17 cellular contexts compared by ENCODE assay signal in genomic region chr1:156238248-156238647, GRCh38. TPM values are rescaled to one million over a fixed set of nuclear protein-coding genes. Genes with fewer than 3 reads are reported as not detected.
DNase-seq lines count a peak whose midpoint lies in the region; ATAC-seq and TF ChIP-seq lines count a peak whose summit lies in the region.
"Had no signal": no experiment of that assay in that cellular context is flagged by ENCODE, and none has a peak within 500 bp of the region (broad histone marks: within the 10 kb centered on the region; RNA-seq: fewer than 3 reads in every experiment).

No MANE protein-coding gene starts in this region.

- no peak overlapping the region for H3K4me3 ChIP-seq in CD4-positive, alpha-beta memory T cell (ENCODE audit: low read length in 2 of 2)
- H3K4me3 ChIP-seq: GM12878, GM23338, HAP-1 had no signal

- peak overlapping the region; percentile 7 to 86 for H3K27ac Mint-ChIP-seq in activated naive CD4-positive, alpha-beta T cell treated with anti-CD3 and anti-CD28 coated beads, Interleukin-2, amount 50 U/mL, for 72 hours
- H3K27ac Mint-ChIP-seq in activated naive CD4-positive, alpha-beta T cell treated with anti-CD3 and anti-CD28 coated beads, Interleukin-2, amount 10 ng/mL, durations not matched to agents 7 days and 5 days, result no peak overlapping the region
- H3K27ac Mint-ChIP-seq in activated naive CD8-positive, alpha-beta T cell treated with anti-CD3 and anti-CD28 coated beads, Interleukin-2, amount 50 U/mL, for 24 hours, result peak overlapping the region; percentile 56
- peak overlapping the region in 2 of 7 donors; percentile 53 to 57 for H3K27ac Mint-ChIP-seq in CD4-positive, alpha-beta memory T cell
- H3K27ac Mint-ChIP-seq: CD8-positive, alpha-beta T cell; GM23338; HFFc6 had no signal

- peaks cover 9 to 28% of the 10 kb centered on the region in 2 donors for H3K36me3 Mint-ChIP-seq in activated naive CD4-positive, alpha-beta T cell treated with anti-CD3 and anti-CD28 coated beads, Interleukin-2, amount 50 U/mL, for 72 hours
- peaks cover 25% of the 10 kb centered on the region for H3K36me3 Mint-ChIP-seq in activated naive CD4-positive, alpha-beta T cell treated with anti-CD3 and anti-CD28 coated beads, Interleukin-2, amount 10 ng/mL, durations not matched to agents 7 days and 5 days
- peaks cover 40% of the 10 kb centered on the region for H3K36me3 Mint-ChIP-seq in activated naive CD8-positive, alpha-beta T cell treated with anti-CD3 and anti-CD28 coated beads, Interleukin-2, amount 50 U/mL, for 24 hours (ENCODE audit: low read depth)
- peaks cover 29 to 53% of the 10 kb centered on the region in 2 donors for H3K36me3 Mint-ChIP-seq in CD4-positive, alpha-beta memory T cell

- no peaks in the 10 kb centered on the region for H3K4me1 Mint-ChIP-seq in activated naive CD4-positive, alpha-beta T cell treated with anti-CD3 and anti-CD28 coated beads, Interleukin-2, amount 10 ng/mL, durations not matched to agents 7 days and 5 days
- H3K4me1 Mint-ChIP-seq in activated naive CD8-positive, alpha-beta T cell treated with anti-CD3 and anti-CD28 coated beads, Interleukin-2, amount 50 U/mL, for 24 hours, result peaks cover 16% of the 10 kb centered on the region
- H3K4me1 Mint-ChIP-seq in CD4-positive, alpha-beta memory T cell, result peaks cover 0 to 2% (median 0%) of the 10 kb centered on the region in 4 donors
- H3K4me1 Mint-ChIP-seq: GM23338 had no signal

- H3K9me3 ChIP-seq in CD4-positive, alpha-beta memory T cell (ENCODE audit: control insufficient read depth in 1 of 2, low read length in 2 of 2), result no peaks in the 10 kb centered on the region
- H3K9me3 ChIP-seq: Caco-2, HAP-1 had no signal

- TF ChIP-seq CTCF in RWPE1 (conservative IDR thresholded peaks at IDR 0.05; ENCODE audit: low read depth), result no peak

- POLR2A ChIA-PET in RWPE1 (lab: Yijun Ruan, JAX; ENCODE audit: low non-redundant PET), result no interaction called here
- POLR2A ChIA-PET in CD4-positive, alpha-beta memory T cell (lab: Charles Lee; ENCODE audit: partially characterized antibody), result no interaction called here

- H3K4me1 ChIP-seq in CD4-positive, alpha-beta memory T cell (ENCODE audit: insufficient read depth, low read length), result no peaks in the 10 kb centered on the region
- H3K4me1 ChIP-seq: HAP-1 had no signal

- H3K27ac ChIP-seq in RWPE1, result peak overlapping the region; percentile 89; the same call in 1 of the 2 replicates
- H3K27ac ChIP-seq in CD4-positive, alpha-beta memory T cell (ENCODE audit: low read depth, low read length), result no peak overlapping the region

- no peak for DNase-seq in activated naive CD4-positive, alpha-beta T cell treated with anti-CD3 and anti-CD28 coated beads, Interleukin-2, amount 50 U/mL, for 72 hours (ENCODE audit: low spot score in 2 of 2)
- no peak for DNase-seq in activated naive CD4-positive, alpha-beta T cell treated with anti-CD3 and anti-CD28 coated beads, Interleukin-2, amount 10 ng/mL, durations not matched to agents 7 days and 5 days
- no peak for DNase-seq in RWPE1 (ENCODE audit: low spot score)
- no peak for DNase-seq in activated naive CD8-positive, alpha-beta T cell treated with anti-CD3 and anti-CD28 coated beads, Interleukin-2, amount 50 U/mL, for 24 hours
- DNase-seq in CD4-positive, alpha-beta memory T cell, result no peak
- DNase-seq in H4 (ENCODE audit: low spot score), result no peak
- DNase-seq: C1 segment of cervical spinal cord; Caco-2; CD8-positive, alpha-beta T cell; DMS 273 treated with DMSO at 0.1 percent for 48 hours; DMS79; EL; GDM1; HFFc6 had no signal

- no peaks in the 10 kb centered on the region for H3K9me3 Mint-ChIP-seq in activated naive CD4-positive, alpha-beta T cell treated with anti-CD3 and anti-CD28 coated beads, Interleukin-2, amount 50 U/mL, for 72 hours
- H3K9me3 Mint-ChIP-seq in activated naive CD4-positive, alpha-beta T cell treated with anti-CD3 and anti-CD28 coated beads, Interleukin-2, amount 10 ng/mL, durations not matched to agents 7 days and 5 days, result no peaks in the 10 kb centered on the region
- H3K9me3 Mint-ChIP-seq in activated naive CD8-positive, alpha-beta T cell treated with anti-CD3 and anti-CD28 coated beads, Interleukin-2, amount 50 U/mL, for 24 hours, result no peaks in the 10 kb centered on the region
- H3K9me3 Mint-ChIP-seq in CD4-positive, alpha-beta memory T cell, result no peaks in the 10 kb centered on the region
- H3K9me3 Mint-ChIP-seq: CD8-positive, alpha-beta T cell; GM23338; HFFc6 had no signal

- H3K36me3 ChIP-seq in CD4-positive, alpha-beta memory T cell (ENCODE audit: insufficient read depth, low read length), result peaks cover 39% of the 10 kb centered on the region

- no peaks in the 10 kb centered on the region for H3K27me3 ChIP-seq in CD4-positive, alpha-beta memory T cell (ENCODE audit: insufficient read depth, low read length)

- no peak overlapping the region for H3K4me3 Mint-ChIP-seq in activated naive CD4-positive, alpha-beta T cell treated with anti-CD3 and anti-CD28 coated beads, Interleukin-2, amount 10 ng/mL, durations not matched to agents 7 days and 5 days
- H3K4me3 Mint-ChIP-seq in activated naive CD8-positive, alpha-beta T cell treated with anti-CD3 and anti-CD28 coated beads, Interleukin-2, amount 50 U/mL, for 24 hours, result no peak overlapping the region
- H3K4me3 Mint-ChIP-seq in CD4-positive, alpha-beta memory T cell, result no peak overlapping the region
- H3K4me3 Mint-ChIP-seq: CD8-positive, alpha-beta T cell; GM23338; HFFc6 had no signal

- ATAC-seq in activated naive CD4-positive, alpha-beta T cell treated with anti-CD3 and anti-CD28 coated beads, Interleukin-2, amount 50 U/mL, for 72 hours, result peak in 1 of 2 donors; percentile 17
- ATAC-seq in activated naive CD8-positive, alpha-beta T cell treated with anti-CD3 and anti-CD28 coated beads, Interleukin-2, amount 50 U/mL, for 24 hours, result peak; percentile 78
- ATAC-seq: CD8-positive, alpha-beta T cell; GM12878; GM23338 had no signal

- intact Hi-C loops in CD4-positive, alpha-beta memory T cell (cut with micrococcal nuclease), result no loop called here

- CTCF ChIA-PET in activated naive CD4-positive, alpha-beta T cell treated with anti-CD3 and anti-CD28 coated beads, Interleukin-2, amount 10 ng/mL, durations not matched to agents 7 days and 5 days (lab: Charles Lee), result no interaction called here
- CTCF ChIA-PET in RWPE1 (lab: Yijun Ruan, JAX), result interaction anchor here (0.6 to 1.5 kb wide), 2 partner anchors 13 to 23 kb away, joined by 3 to 9 read pairs; no protein-coding TSS in a partner anchor
- CTCF ChIA-PET in CD4-positive, alpha-beta memory T cell (lab: Charles Lee; ENCODE audit: partially characterized antibody), result interaction anchor here (0.5 kb wide), 1 partner anchor 448 kb away, joined by 3 read pairs; no protein-coding TSS in a partner anchor

- H3K27me3 Mint-ChIP-seq in activated naive CD4-positive, alpha-beta T cell treated with anti-CD3 and anti-CD28 coated beads, Interleukin-2, amount 10 ng/mL, durations not matched to agents 7 days and 5 days, result no peaks in the 10 kb centered on the region
- H3K27me3 Mint-ChIP-seq in activated naive CD8-positive, alpha-beta T cell treated with anti-CD3 and anti-CD28 coated beads, Interleukin-2, amount 50 U/mL, for 24 hours, result no peaks in the 10 kb centered on the region
- H3K27me3 Mint-ChIP-seq in CD4-positive, alpha-beta memory T cell, result no peaks in the 10 kb centered on the region

RNA-seq across cellular contexts. Expression of gene BGLAP, which starts 3.7 kb away (rescaled TPM):
- total RNA-seq in activated naive CD4-positive, alpha-beta T cell treated with anti-CD3 and anti-CD28 coated beads, Interleukin-2, amount 50 U/mL, for 72 hours, result 1 to 10 TPM; 4.3 to 9.7 TPM
- 1 to 10 TPM; 7.2 to 7.7 TPM for total RNA-seq in CD4-positive, alpha-beta memory T cell
- not detected for polyA plus RNA-seq in CD4-positive, alpha-beta memory T cell
- 0.08 TPM in 1 of 2 replicates, not detected in the other for total RNA-seq in H4 (2014; rRNA removed; shearing (Covaris generic))

RNA-seq across cellular contexts. Expression of gene PAQR6, which starts 9.6 kb away (rescaled TPM):
- 1 to 10 TPM; 9.3 to 9.5 TPM for total RNA-seq in activated naive CD4-positive, alpha-beta T cell treated with anti-CD3 and anti-CD28 coated beads, Interleukin-2, amount 50 U/mL, for 72 hours
- 1 to 10 TPM; 1.7 to 1.9 TPM for total RNA-seq in CD4-positive, alpha-beta memory T cell
- under 1 TPM; 0.11 to 0.22 TPM for polyA plus RNA-seq in CD4-positive, alpha-beta memory T cell
- total RNA-seq in H4 (2014; rRNA removed; shearing (Covaris generic)), result 0.50 and 1.0 TPM in 2 replicates

RNA-seq across cellular contexts. Expression of gene PMF1, which starts 25.4 kb away (rescaled TPM):
- total RNA-seq in activated naive CD4-positive, alpha-beta T cell treated with anti-CD3 and anti-CD28 coated beads, Interleukin-2, amount 50 U/mL, for 72 hours, result 100 to 1,000 TPM; 120 to 156 TPM
- total RNA-seq in CD4-positive, alpha-beta memory T cell, result 10 to 100 TPM; 39.0 to 40.2 TPM
- polyA plus RNA-seq in CD4-positive, alpha-beta memory T cell, result 100 to 1,000 TPM in 1 of 2 donors, 10 to 100 TPM in 1; 73.3 to 106 TPM
- total RNA-seq in H4 (2014; rRNA removed; shearing (Covaris generic)), result 68.2 and 79.0 TPM in 2 replicates

RNA-seq across cellular contexts. Expression of gene SLC25A44, which starts 44.3 kb away (rescaled TPM):
- 10 to 100 TPM; 79.1 to 82.1 TPM for total RNA-seq in activated naive CD4-positive, alpha-beta T cell treated with anti-CD3 and anti-CD28 coated beads, Interleukin-2, amount 50 U/mL, for 72 hours
- total RNA-seq in CD4-positive, alpha-beta memory T cell, result 10 to 100 TPM; 21.2 to 23.3 TPM
- 10 to 100 TPM in 1 of 2 donors, 1 to 10 TPM in 1; 9.8 to 15.3 TPM for polyA plus RNA-seq in CD4-positive, alpha-beta memory T cell
- total RNA-seq in H4 (2014; rRNA removed; shearing (Covaris generic)), result 17.7 and 17.8 TPM in 2 replicates

RNA-seq across cellular contexts. Expression of gene SMG5, which starts 44.4 kb away (rescaled TPM):
- 100 to 1,000 TPM in 1 of 2 donors, 10 to 100 TPM in 1; 80.4 to 115 TPM for total RNA-seq in activated naive CD4-positive, alpha-beta T cell treated with anti-CD3 and anti-CD28 coated beads, Interleukin-2, amount 50 U/mL, for 72 hours
- total RNA-seq in CD4-positive, alpha-beta memory T cell, result 10 to 100 TPM; 69.8 to 71.6 TPM
- 10 to 100 TPM in 1 of 2 donors, 1 to 10 TPM in 1; 6.1 to 25.6 TPM for polyA plus RNA-seq in CD4-positive, alpha-beta memory T cell
- 39.9 and 45.9 TPM in 2 replicates for total RNA-seq in H4 (2014; rRNA removed; shearing (Covaris generic))
